Comparison of ENCODE assay signal across 2 cellular contexts in the genomic region with DNA sequence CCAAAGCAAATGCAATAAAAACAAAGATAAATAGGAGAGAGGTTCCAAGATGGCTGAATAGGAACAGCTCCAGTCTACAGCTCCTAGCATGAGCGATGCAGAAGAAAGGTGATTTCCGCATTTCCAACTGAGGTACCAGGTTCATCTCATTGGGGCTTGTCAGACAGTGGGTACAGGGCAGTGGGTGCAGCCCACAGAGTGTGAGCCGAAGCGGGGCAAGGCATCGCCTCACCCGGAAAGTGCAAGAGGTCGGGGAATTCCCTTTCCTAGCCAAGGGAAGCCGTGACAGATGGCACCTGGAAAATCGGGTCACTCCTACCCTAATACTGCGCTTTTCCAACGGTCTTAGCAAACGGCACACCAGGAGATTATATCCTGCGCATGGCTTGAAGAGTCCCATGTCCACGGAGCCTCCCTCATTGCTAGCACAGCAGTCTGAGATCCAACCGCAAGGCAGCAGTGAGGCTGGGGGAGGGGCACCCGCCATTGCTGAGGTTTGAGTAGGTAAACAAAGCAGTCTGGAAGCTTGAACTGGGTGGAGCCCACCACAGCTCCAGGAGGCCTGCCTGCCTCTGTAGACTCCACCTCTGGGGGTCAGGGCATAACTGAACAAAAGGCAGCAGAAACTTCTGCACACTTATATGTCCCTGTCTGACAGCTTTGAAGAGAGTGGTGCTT.
TF ChIP-seq lines count a peak whose summit lies in the region.

No MANE protein-coding gene starts in this region.

TF ChIP-seq in K562, 482 proteins besides CTCF, POLR2A, EP300 and RAD21:
- TF ChIP-seq, protein P1, sequence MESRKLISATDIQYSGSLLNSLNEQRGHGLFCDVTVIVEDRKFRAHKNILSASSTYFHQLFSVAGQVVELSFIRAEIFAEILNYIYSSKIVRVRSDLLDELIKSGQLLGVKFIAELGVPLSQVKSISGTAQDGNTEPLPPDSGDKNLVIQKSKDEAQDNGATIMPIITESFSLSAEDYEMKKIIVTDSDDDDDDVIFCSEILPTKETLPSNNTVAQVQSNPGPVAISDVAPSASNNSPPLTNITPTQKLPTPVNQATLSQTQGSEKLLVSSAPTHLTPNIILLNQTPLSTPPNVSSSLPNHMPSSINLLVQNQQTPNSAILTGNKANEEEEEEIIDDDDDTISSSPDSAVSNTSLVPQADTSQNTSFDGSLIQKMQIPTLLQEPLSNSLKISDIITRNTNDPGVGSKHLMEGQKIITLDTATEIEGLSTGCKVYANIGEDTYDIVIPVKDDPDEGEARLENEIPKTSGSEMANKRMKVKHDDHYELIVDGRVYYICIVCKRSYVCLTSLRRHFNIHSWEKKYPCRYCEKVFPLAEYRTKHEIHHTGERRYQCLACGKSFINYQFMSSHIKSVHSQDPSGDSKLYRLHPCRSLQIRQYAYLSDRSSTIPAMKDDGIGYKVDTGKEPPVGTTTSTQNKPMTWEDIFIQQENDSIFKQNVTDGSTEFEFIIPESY (CRISPR knock-in tag; IDR thresholded peaks at IDR 0.05) = peak; percentile 47; the same call in 1 of the 2 replicates
TF ChIP-seq in K562: peak in this region for 1; not testable (repeated sequence) for 481.

TF ChIP-seq in HepG2, 621 proteins besides CTCF, POLR2A, EP300 and RAD21:
- 0 out of 2 replicates have a peak, but pooled peaks have one; percentile 17 for TF ChIP-seq HOXA3 (CRISPR knock-in tag; IDR thresholded peaks at IDR 0.05)
- TF ChIP-seq, protein P2, sequence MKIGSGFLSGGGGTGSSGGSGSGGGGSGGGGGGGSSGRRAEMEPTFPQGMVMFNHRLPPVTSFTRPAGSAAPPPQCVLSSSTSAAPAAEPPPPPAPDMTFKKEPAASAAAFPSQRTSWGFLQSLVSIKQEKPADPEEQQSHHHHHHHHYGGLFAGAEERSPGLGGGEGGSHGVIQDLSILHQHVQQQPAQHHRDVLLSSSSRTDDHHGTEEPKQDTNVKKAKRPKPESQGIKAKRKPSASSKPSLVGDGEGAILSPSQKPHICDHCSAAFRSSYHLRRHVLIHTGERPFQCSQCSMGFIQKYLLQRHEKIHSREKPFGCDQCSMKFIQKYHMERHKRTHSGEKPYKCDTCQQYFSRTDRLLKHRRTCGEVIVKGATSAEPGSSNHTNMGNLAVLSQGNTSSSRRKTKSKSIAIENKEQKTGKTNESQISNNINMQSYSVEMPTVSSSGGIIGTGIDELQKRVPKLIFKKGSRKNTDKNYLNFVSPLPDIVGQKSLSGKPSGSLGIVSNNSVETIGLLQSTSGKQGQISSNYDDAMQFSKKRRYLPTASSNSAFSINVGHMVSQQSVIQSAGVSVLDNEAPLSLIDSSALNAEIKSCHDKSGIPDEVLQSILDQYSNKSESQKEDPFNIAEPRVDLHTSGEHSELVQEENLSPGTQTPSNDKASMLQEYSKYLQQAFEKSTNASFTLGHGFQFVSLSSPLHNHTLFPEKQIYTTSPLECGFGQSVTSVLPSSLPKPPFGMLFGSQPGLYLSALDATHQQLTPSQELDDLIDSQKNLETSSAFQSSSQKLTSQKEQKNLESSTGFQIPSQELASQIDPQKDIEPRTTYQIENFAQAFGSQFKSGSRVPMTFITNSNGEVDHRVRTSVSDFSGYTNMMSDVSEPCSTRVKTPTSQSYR (CRISPR knock-in tag; IDR thresholded peaks at IDR 0.05; ENCODE audit: borderline replicate concordance) = peak; percentile 73
- TF ChIP-seq, protein P1 (CRISPR knock-in tag; IDR thresholded peaks at IDR 0.05) = peak; percentile 94
